Comparison of ENCODE assay signal across 21 cellular contexts in the genomic region with DNA sequence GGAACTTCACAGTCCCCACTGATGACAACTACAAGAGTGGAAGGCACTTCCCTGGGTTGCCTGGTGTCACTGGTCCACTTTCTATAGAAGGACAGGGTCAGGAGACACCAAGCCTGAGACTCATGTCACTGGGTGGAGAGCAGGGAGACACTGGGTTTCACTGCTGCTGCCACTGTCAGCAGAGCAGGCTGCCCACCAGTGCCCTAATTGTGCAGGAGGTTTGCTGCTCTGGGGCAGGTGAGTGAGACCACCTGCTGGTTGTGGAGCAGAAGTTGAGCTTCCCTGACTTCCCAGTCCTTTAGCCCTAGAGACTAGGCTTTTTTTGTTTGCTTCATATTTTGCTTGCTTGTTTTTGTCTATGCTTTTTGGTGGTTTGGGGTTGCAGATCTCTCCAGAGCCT.
DNase-seq lines count a peak whose midpoint lies in the region; ATAC-seq, FAIRE-seq and TF ChIP-seq lines count a peak whose summit lies in the region.
"Had no signal": no experiment of that assay in that cellular context is flagged by ENCODE, and none has a peak within 500 bp of the region (broad histone marks: within the 10 kb centered on the region; RNA-seq: fewer than 3 reads in every experiment).

No MANE protein-coding gene starts in this region.

- H3K4me3 Mint-ChIP-seq in activated CD4-positive, alpha-beta T cell treated with anti-CD3 and anti-CD28 coated beads for 36 hours = no peak overlapping the region
- no peak overlapping the region for H3K4me3 Mint-ChIP-seq in endodermal cell
- H3K4me3 Mint-ChIP-seq in activated T-cell treated with anti-CD3 and anti-CD28 coated beads, Interleukin-2, amount 50 U/mL, for 72 hours = no peak overlapping the region
- H3K4me3 Mint-ChIP-seq: brain, natural killer cell had no signal

- H3K27ac Mint-ChIP-seq in activated CD4-positive, alpha-beta T cell treated with anti-CD3 and anti-CD28 coated beads for 36 hours = no peak overlapping the region
- no peak overlapping the region for H3K27ac Mint-ChIP-seq in endodermal cell
- no peak overlapping the region for H3K27ac Mint-ChIP-seq in activated T-cell treated with anti-CD3 and anti-CD28 coated beads, Interleukin-2, amount 50 U/mL, for 72 hours
- H3K27ac Mint-ChIP-seq: brain, natural killer cell had no signal

- H3K9me3 ChIP-seq in endodermal cell (ENCODE audit: control insufficient read depth, low read length) (no peaks in the 10 kb centered on the region), pancreas (no peaks in the 10 kb centered on the region)
- H3K9me3 ChIP-seq: BLaER1 treated with 17β-estradiol and CSF1 and Interleukin-3, amounts not matched to agents 10 nM and 100 nM; thoracic aorta had no signal

- POLR2A ChIA-PET in activated CD4-positive, alpha-beta T cell treated with anti-CD3 and anti-CD28 coated beads for 36 hours (lab: Charles Lee) = no interaction called here

- H3K9ac ChIP-seq in endodermal cell (ENCODE audit: extremely low read depth, low read length, poor library complexity, severe bottlenecking) = no peak overlapping the region
- H3K9ac ChIP-seq: BLaER1 treated with 17β-estradiol and CSF1 and Interleukin-3, amounts not matched to agents 10 nM and 100 nM; GM23248 had no signal

- peaks cover 4% of the 10 kb centered on the region for H3K27me3 Mint-ChIP-seq in activated CD4-positive, alpha-beta T cell treated with anti-CD3 and anti-CD28 coated beads for 36 hours
- H3K27me3 Mint-ChIP-seq in endodermal cell (ENCODE audit: insufficient read depth) = no peaks in the 10 kb centered on the region
- H3K27me3 Mint-ChIP-seq in activated T-cell treated with anti-CD3 and anti-CD28 coated beads, Interleukin-2, amount 50 U/mL, for 72 hours (ENCODE audit: low read depth) = peaks cover 14% of the 10 kb centered on the region

- intact Hi-C loops in activated CD4-positive, alpha-beta T cell treated with anti-CD3 and anti-CD28 coated beads for 36 hours (cut with DNase I, micrococcal nuclease) = no loop called here
- intact Hi-C loops in pancreas (cut with DNase I) = no loop called here

- H3K9me3 Mint-ChIP-seq in activated CD4-positive, alpha-beta T cell treated with anti-CD3 and anti-CD28 coated beads for 36 hours (ENCODE audit: low read depth) = no peaks in the 10 kb centered on the region
- H3K9me3 Mint-ChIP-seq in endodermal cell = no peaks in the 10 kb centered on the region
- H3K9me3 Mint-ChIP-seq in activated T-cell treated with anti-CD3 and anti-CD28 coated beads, Interleukin-2, amount 50 U/mL, for 72 hours = no peaks in the 10 kb centered on the region
- H3K9me3 Mint-ChIP-seq: natural killer cell had no signal

- H3K36me3 ChIP-seq in endodermal cell (ENCODE audit: control insufficient read depth, insufficient read depth, low read length) (no peaks in the 10 kb centered on the region), pancreas (no peaks in the 10 kb centered on the region)
- H3K36me3 ChIP-seq: BLaER1 treated with 17β-estradiol and CSF1 and Interleukin-3, amounts not matched to agents 10 nM and 100 nM; thoracic aorta had no signal

- peak; percentile 46 for TF ChIP-seq CTCF in endodermal cell (conservative IDR thresholded peaks at IDR 0.05)
- TF ChIP-seq CTCF in pancreas (IDR thresholded peaks at IDR 0.05) = no peak

- no peak for FAIRE-seq in pancreas (lab: Jason Lieb, UNC)

- ATAC-seq in activated CD4-positive, alpha-beta T cell treated with anti-CD3 and anti-CD28 coated beads for 36 hours = no peak
- ATAC-seq in pancreas = peak; percentile 45 to 74 (median 63)
- no peak for ATAC-seq in GM19324 (IDR thresholded peaks at IDR 0.05; ENCODE audit: low FRiP score, unreplicated experiment)
- no peak for ATAC-seq in activated T-cell treated with anti-CD3 and anti-CD28 coated beads, Interleukin-2, amount 50 U/mL, for 72 hours (replicated peaks in 1 of 2)
- ATAC-seq: activated CD4-positive, CD25-positive, alpha-beta regulatory T cell treated with anti-CD3 and anti-CD28 coated beads, Interleukin-2, amount 50 U/mL, for 24 hours; natural killer cell had no signal

- H3K27me3 ChIP-seq in endodermal cell (ENCODE audit: control insufficient read depth, insufficient read depth, low read length, poor library complexity, severe bottlenecking) = no peaks in the 10 kb centered on the region
- no peaks in the 10 kb centered on the region for H3K27me3 ChIP-seq in pancreas
- H3K27me3 ChIP-seq: BLaER1 treated with 17β-estradiol and CSF1 and Interleukin-3, amounts not matched to agents 10 nM and 100 nM had no signal

- no peaks in the 10 kb centered on the region for H3K4me1 Mint-ChIP-seq in activated CD4-positive, alpha-beta T cell treated with anti-CD3 and anti-CD28 coated beads for 36 hours
- H3K4me1 Mint-ChIP-seq in endodermal cell = peaks cover 5% of the 10 kb centered on the region
- H3K4me1 Mint-ChIP-seq in activated T-cell treated with anti-CD3 and anti-CD28 coated beads, Interleukin-2, amount 50 U/mL, for 72 hours (ENCODE audit: low read depth) = no peaks in the 10 kb centered on the region
- H3K4me1 Mint-ChIP-seq: natural killer cell had no signal

- no peak overlapping the region for H3K27ac ChIP-seq in endodermal cell (ENCODE audit: low read depth, low read length)
- no peak overlapping the region for H3K27ac ChIP-seq in pancreas
- H3K27ac ChIP-seq: BLaER1 treated with 17β-estradiol and CSF1 and Interleukin-3, amounts not matched to agents 10 nM and 100 nM; GM23248; thoracic aorta had no signal

- DNase-seq in activated CD4-positive, alpha-beta T cell treated with anti-CD3 and anti-CD28 coated beads for 36 hours = peak; percentile 4
- no peak for DNase-seq in activated CD4-positive, alpha-beta T cell treated with anti-CD3 and anti-CD28 coated beads, Interleukin-2, amount 50 U/mL, for 4 hours
- DNase-seq in NCI-H1092 (lab: John Stamatoyannopoulos, UW) (peak; percentile 1), endodermal cell (peak; percentile 49), pancreas (peak in 2 of 6 donors; percentile 26 to 30)
- DNase-seq in stimulated activated CD4-positive, alpha-beta T cell treated with anti-CD3 and anti-CD28 coated beads, Interleukin-15, amount 100 ng/mL, for 24 hours = no peak
- DNase-seq in activated T-cell treated with anti-CD3 and anti-CD28 coated beads, Interleukin-2, amount 50 U/mL, for 72 hours = no peak
- DNase-seq: erythroblast; foreskin fibroblast; GM23248; hypothalamus; natural killer cell; NCI-H1417 treated with DMSO at 0.1 percent for 48 hours; NCI-H2171 treated with DMSO at 0.1 percent for 48 hours; stimulated activated CD4-positive, alpha-beta T cell treated with anti-CD3 and anti-CD28 coated beads, Interleukin-4, amount 100 ng/mL, for 24 hours; stimulated activated naive CD4-positive, alpha-beta T cell treated with Interleukin-2 at 50 U/mL for 16 hours had no signal

- no peak overlapping the region for H3K4me3 ChIP-seq in endodermal cell (ENCODE audit: low read length)
- H3K4me3 ChIP-seq in pancreas = no peak overlapping the region
- H3K4me3 ChIP-seq: BLaER1 treated with 17β-estradiol and CSF1 and Interleukin-3, amounts not matched to agents 10 nM and 100 nM; GM23248; thoracic aorta had no signal

- CTCF ChIA-PET in activated CD4-positive, alpha-beta T cell treated with anti-CD3 and anti-CD28 coated beads for 36 hours (lab: Charles Lee) = interaction anchor here (0.9 kb wide), 1 partner anchor 530 kb away, joined by 3 read pairs; no protein-coding TSS in a partner anchor

- H3K4me1 ChIP-seq in endodermal cell (ENCODE audit: control insufficient read depth, insufficient read depth, low read length) (no peaks in the 10 kb centered on the region), pancreas (no peaks in the 10 kb centered on the region)
- H3K4me1 ChIP-seq: BLaER1 treated with 17β-estradiol and CSF1 and Interleukin-3, amounts not matched to agents 10 nM and 100 nM had no signal

- no peaks in the 10 kb centered on the region for H3K36me3 Mint-ChIP-seq in activated CD4-positive, alpha-beta T cell treated with anti-CD3 and anti-CD28 coated beads for 36 hours (ENCODE audit: low read depth)
- no peaks in the 10 kb centered on the region for H3K36me3 Mint-ChIP-seq in endodermal cell (ENCODE audit: low read depth)
- H3K36me3 Mint-ChIP-seq in activated T-cell treated with anti-CD3 and anti-CD28 coated beads, Interleukin-2, amount 50 U/mL, for 72 hours (ENCODE audit: insufficient read depth in 2 of 2) = no peaks in the 10 kb centered on the region
- H3K36me3 Mint-ChIP-seq: brain, natural killer cell had no signal

Comparison
In these comparisons a context has a peak if more than half of its experiments do, and no peak if none do; other contexts are left out.
1. DNase-seq: peak in activated CD4-positive, alpha-beta T cell treated with anti-CD3 and anti-CD28 coated beads for 36 hours (single experiment), NCI-H1092 (single experiment) and endodermal cell (single experiment); none in activated CD4-positive, alpha-beta T cell treated with anti-CD3 and anti-CD28 coated beads, Interleukin-2, amount 50 U/mL, for 4 hours (0 of 2), stimulated activated CD4-positive, alpha-beta T cell treated with anti-CD3 and anti-CD28 coated beads, Interleukin-15, amount 100 ng/mL, for 24 hours (single experiment) and activated T-cell treated with anti-CD3 and anti-CD28 coated beads, Interleukin-2, amount 50 U/mL, for 72 hours (0 of 2).
2. ATAC-seq: peak in pancreas (4 of 4); none in activated CD4-positive, alpha-beta T cell treated with anti-CD3 and anti-CD28 coated beads for 36 hours (single experiment), GM19324 (single experiment) and activated T-cell treated with anti-CD3 and anti-CD28 coated beads, Interleukin-2, amount 50 U/mL, for 72 hours (0 of 2).